9 cellular contexts compared by ENCODE assay signal in the genomic region with DNA sequence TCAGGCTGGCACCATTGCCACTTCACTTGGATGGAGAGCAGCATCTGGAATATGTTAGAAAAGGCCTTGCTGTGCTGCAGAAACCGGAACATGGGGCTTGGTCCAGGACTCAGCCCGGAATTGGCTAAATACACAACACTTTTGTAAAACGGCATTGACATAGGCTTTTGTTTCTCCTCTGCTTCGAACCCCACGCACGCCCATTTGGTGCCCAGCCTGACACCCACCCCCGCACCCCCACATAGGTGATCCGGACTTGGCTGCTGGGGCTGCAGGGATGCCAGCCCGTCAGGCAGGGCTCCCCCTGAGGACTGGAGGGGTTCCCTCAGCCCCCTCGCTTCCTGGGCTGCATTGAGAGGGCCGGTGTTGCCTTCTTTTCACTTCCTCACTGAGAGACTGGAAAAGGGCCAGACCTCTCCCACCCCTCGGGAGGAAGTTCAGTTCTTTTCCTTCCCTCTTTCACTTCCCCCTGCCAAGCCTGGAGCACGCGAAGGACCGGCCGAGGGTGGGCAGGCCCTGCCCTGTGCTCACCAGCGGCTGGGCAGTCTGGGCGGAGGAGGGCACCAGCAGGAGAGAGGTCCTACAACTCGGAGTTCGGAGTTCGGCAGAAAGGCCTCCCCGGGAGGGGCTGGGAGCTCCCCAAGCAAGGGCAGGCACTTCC. TPM values are rescaled to one million over a fixed set of nuclear protein-coding genes. Genes with fewer than 3 reads are reported as not detected.
DNase-seq lines count a peak whose midpoint lies in the region; ATAC-seq, FAIRE-seq and TF ChIP-seq lines count a peak whose summit lies in the region.
"Had no signal": no experiment of that assay in that cellular context is flagged by ENCODE, and none has a peak within 500 bp of the region (broad histone marks: within the 10 kb centered on the region; RNA-seq: fewer than 3 reads in every experiment).

No MANE protein-coding gene starts in this region.

- 63% methylated on average over 21 of the region's 22 CpGs for WGBS in suprapubic skin
- WGBS in small intestine, 3 donors, result 44 to 72% (median 66%) methylated on average over 22 of the region's 22 CpGs

- DNase-seq in MV-4-11 (lab: John Stamatoyannopoulos, UW), result peak; percentile 95
- DNase-seq in dedifferentiated amniotic fluid mesenchymal stem cell (ENCODE audit: extremely low spot score), result peak; percentile 17
- peak; percentile 93 for DNase-seq in medulla oblongata (ENCODE audit: extremely low spot score)
- DNase-seq in suprapubic skin (ENCODE audit: low spot score in 2 of 2), result no peak
- DNase-seq in activated T-cell treated with anti-CD3 and anti-CD28 coated beads, Interleukin-2, amount 50 U/mL, for 48 hours, result no peak
- no peak for DNase-seq in small intestine

- H3K9me3 ChIP-seq in suprapubic skin, result no peaks in the 10 kb centered on the region
- H3K9me3 ChIP-seq in small intestine (ENCODE audit: control insufficient read depth, low read depth), result no peaks in the 10 kb centered on the region

- H3K27me3 ChIP-seq in suprapubic skin, result no peaks in the 10 kb centered on the region
- no peaks in the 10 kb centered on the region for H3K27me3 ChIP-seq in small intestine (ENCODE audit: control insufficient read depth in 2 of 2, insufficient read depth in 2 of 2, low read length in 2 of 2)

- H3K4me3 ChIP-seq in suprapubic skin (peak overlapping the region; percentile 31), small intestine (ENCODE audit: low read depth in 1 of 2, low read length in 2 of 2) (no peak overlapping the region)

- no peak for FAIRE-seq in small intestine (lab: Jason Lieb, UNC)

- no peak for TF ChIP-seq EP300 in suprapubic skin (IDR thresholded peaks at IDR 0.05)

- H3K27ac ChIP-seq in suprapubic skin (peak overlapping the region; percentile 81), small intestine (ENCODE audit: low read depth in 1 of 2, low read length in 1 of 2) (peak overlapping the region in 1 of 2 donors; percentile 12)

- TF ChIP-seq CTCF in suprapubic skin (IDR thresholded peaks at IDR 0.05), result no peak

- H3K36me3 ChIP-seq in suprapubic skin, result no peaks in the 10 kb centered on the region
- H3K36me3 ChIP-seq in small intestine (ENCODE audit: control insufficient read depth in 2 of 2, insufficient read depth in 2 of 2, low read length in 2 of 2), result no peaks in the 10 kb centered on the region

- peaks cover 50% of the 10 kb centered on the region for H3K4me1 ChIP-seq in suprapubic skin
- no peaks in the 10 kb centered on the region for H3K4me1 ChIP-seq in small intestine (ENCODE audit: control insufficient read depth in 2 of 2, insufficient read depth in 1 of 2, low read depth in 1 of 2, low read length in 1 of 2)

- ATAC-seq in GM19328 (IDR thresholded peaks at IDR 0.05; ENCODE audit: unreplicated experiment), result no peak
- no peak for ATAC-seq in GM19452 (IDR thresholded peaks at IDR 0.05; ENCODE audit: unreplicated experiment)

- TF ChIP-seq POLR2A in suprapubic skin (IDR thresholded peaks at IDR 0.05), result no peak

RNA-seq across cellular contexts. Expression of a gene that starts 17.9 kb away (rescaled TPM):
- total RNA-seq in suprapubic skin, result 100 to 1,000 TPM; 258 to 476 (median 386) TPM
- polyA plus RNA-seq in small intestine, result 100 to 1,000 TPM; 443 to 496 (median 444) TPM

RNA-seq across cellular contexts. Expression of a gene that starts 33.2 kb away (rescaled TPM):
- not detected for total RNA-seq in suprapubic skin
- not detected for polyA plus RNA-seq in small intestine
- total RNA-seq: SK-MEL-5 had no signal

RNA-seq across cellular contexts. Expression of a gene that starts 50.0 kb away (rescaled TPM):
- not detected for total RNA-seq in suprapubic skin
- polyA plus RNA-seq in small intestine, result not detected
- total RNA-seq: SK-MEL-5 had no signal

Comparison
In these comparisons a context has a peak if more than half of its experiments do, and no peak if none do; other contexts are left out.
1. DNase-seq: peak in MV-4-11 (single experiment), dedifferentiated amniotic fluid mesenchymal stem cell (single experiment) and medulla oblongata (single experiment); none in suprapubic skin (0 of 2), activated T-cell treated with anti-CD3 and anti-CD28 coated beads, Interleukin-2, amount 50 U/mL, for 48 hours (0 of 2) and small intestine (single experiment).